19 cellular contexts compared by ENCODE assay signal in the genomic region with DNA sequence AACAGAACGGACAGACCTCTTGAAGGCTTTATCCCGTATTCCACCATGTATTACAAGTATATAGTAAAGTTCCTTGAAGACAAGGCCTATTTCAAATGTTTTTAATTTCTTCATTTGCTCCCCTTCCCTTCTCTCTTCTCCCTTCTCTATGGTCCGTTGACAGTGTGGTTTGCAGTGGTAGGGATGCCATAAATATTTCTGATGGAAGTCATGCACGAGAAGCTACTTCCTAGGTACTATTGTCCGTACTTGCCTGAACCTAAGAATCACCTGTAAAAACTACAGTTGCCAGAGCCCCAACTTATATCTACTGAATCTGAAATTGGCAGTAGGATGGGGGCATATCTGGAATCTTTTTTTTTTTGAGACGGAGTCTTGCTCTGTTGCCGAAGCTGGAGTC. TPM values are rescaled to one million over a fixed set of nuclear protein-coding genes. Genes with fewer than 3 reads are reported as not detected.
DNase-seq lines count a peak whose midpoint lies in the region; ATAC-seq, FAIRE-seq and TF ChIP-seq lines count a peak whose summit lies in the region.
"Had no signal": no experiment of that assay in that cellular context is flagged by ENCODE, and none has a peak within 500 bp of the region (broad histone marks: within the 10 kb centered on the region; RNA-seq: fewer than 3 reads in every experiment).

No MANE protein-coding gene starts in this region.

- H3K27me3 ChIP-seq in bronchial epithelial cell (ENCODE audit: control insufficient read depth, insufficient read depth, low read length) (no peaks in the 10 kb centered on the region), mesenchymal stem cell (ENCODE audit: control insufficient read depth in 1 of 2, insufficient read depth in 1 of 2, low read length in 2 of 2) (no peaks in the 10 kb centered on the region)

- no peak overlapping the region for H3K4me3 ChIP-seq in bronchial epithelial cell (ENCODE audit: low read depth, low read length)
- H3K4me3 ChIP-seq in mesenchymal stem cell (ENCODE audit: insufficient read depth in 1 of 2, low read depth in 1 of 2, low read length in 2 of 2) = no peak overlapping the region
- H3K4me3 ChIP-seq: A549, GM23338 had no signal

- H3K27ac ChIP-seq in mesenchymal stem cell (ENCODE audit: low read length, poor library complexity, severe bottlenecking) = peak overlapping the region; percentile 65
- H3K27ac ChIP-seq: A549 had no signal

- no peaks in the 10 kb centered on the region for H3K27me3 Mint-ChIP-seq in activated CD4-positive, alpha-beta T cell treated with anti-CD3 and anti-CD28 coated beads for 36 hours

- H3K36me3 ChIP-seq in bronchial epithelial cell (ENCODE audit: control insufficient read depth, insufficient read depth, low read length) (peaks cover 1% of the 10 kb centered on the region), mesenchymal stem cell (ENCODE audit: control insufficient read depth in 1 of 2, insufficient read depth in 2 of 2, low read depth in 1 of 2, low read length in 2 of 2) (no peaks in the 10 kb centered on the region)

- H3K36me3 Mint-ChIP-seq in activated CD4-positive, alpha-beta T cell treated with anti-CD3 and anti-CD28 coated beads for 36 hours (ENCODE audit: low read depth) = no peaks in the 10 kb centered on the region

- WGBS in mesenchymal stem cell = 97% methylated on average over 2 of the region's 7 CpGs

- no peak overlapping the region for H3K4me2 ChIP-seq in mesenchymal stem cell (ENCODE audit: low read length, poor library complexity, severe bottlenecking)
- H3K4me2 ChIP-seq: A549, GM23338 had no signal

- peaks cover 3% of the 10 kb centered on the region for H3K79me1 ChIP-seq in mesenchymal stem cell (replicated peaks; ENCODE audit: low read length, poor library complexity, severe bottlenecking)

- no peak overlapping the region for H3K18ac ChIP-seq in mesenchymal stem cell (ENCODE audit: low read depth in 1 of 2, low read length in 2 of 2)

- no peak overlapping the region for H2AFZ ChIP-seq in mesenchymal stem cell (ENCODE audit: low read depth, low read length)
- H2AFZ ChIP-seq: GM23338 had no signal

- no peak for TF ChIP-seq CTCF in bronchial epithelial cell (IDR thresholded peaks at IDR 0.05; ENCODE audit: insufficient read depth, low read length, severe bottlenecking)

- H2BK12ac ChIP-seq in mesenchymal stem cell (ENCODE audit: low read length in 2 of 2) = no peak overlapping the region

- FAIRE-seq in RCC 7860 (lab: Jason Lieb, UNC) = peak; percentile 76
- no peak for FAIRE-seq in bronchial epithelial cell (lab: Jason Lieb, UNC)
- FAIRE-seq: A549 had no signal

- H3K9me3 ChIP-seq in mesenchymal stem cell (ENCODE audit: control insufficient read depth, low read length) = no peaks in the 10 kb centered on the region
- H3K9me3 ChIP-seq: A549 had no signal

- POLR2A ChIA-PET in activated CD4-positive, alpha-beta T cell treated with anti-CD3 and anti-CD28 coated beads for 36 hours (lab: Charles Lee) = no interaction called here

- H4K91ac ChIP-seq in mesenchymal stem cell (ENCODE audit: low read length) = no peak overlapping the region

- H3K4ac ChIP-seq in mesenchymal stem cell (ENCODE audit: low read depth in 1 of 2, low read length in 2 of 2) = no peak overlapping the region

- no peak overlapping the region for H3K4me3 Mint-ChIP-seq in activated CD4-positive, alpha-beta T cell treated with anti-CD3 and anti-CD28 coated beads for 36 hours

- H2BK15ac ChIP-seq in mesenchymal stem cell (ENCODE audit: low read depth, poor library complexity, severe bottlenecking) = no peak overlapping the region

- H2BK5ac ChIP-seq in mesenchymal stem cell (ENCODE audit: low read depth, low read length, poor library complexity, severe bottlenecking) = no peak overlapping the region

- no peak overlapping the region for H3K9ac ChIP-seq in mesenchymal stem cell (ENCODE audit: low read length)

- no peak for ATAC-seq in HG03280 (IDR thresholded peaks at IDR 0.05; ENCODE audit: unreplicated experiment)
- ATAC-seq in activated CD4-positive, alpha-beta T cell treated with anti-CD3 and anti-CD28 coated beads for 36 hours = no peak
- ATAC-seq in GM21619 (IDR thresholded peaks at IDR 0.05; ENCODE audit: unreplicated experiment) = no peak
- ATAC-seq: A549, GM23338, PC-3 had no signal

- CTCF ChIA-PET in activated CD4-positive, alpha-beta T cell treated with anti-CD3 and anti-CD28 coated beads for 36 hours (lab: Charles Lee) = interaction anchor here (0.6 kb wide), 1 partner anchor 362 kb away, joined by 3 read pairs; no protein-coding TSS in a partner anchor

- no peak overlapping the region for H2BK120ac ChIP-seq in mesenchymal stem cell (ENCODE audit: low read depth, low read length)

- no peak overlapping the region for H3K23ac ChIP-seq in mesenchymal stem cell (ENCODE audit: low read length in 2 of 2)

- DNase-seq in EH (ENCODE audit: low read depth) (peak; percentile 36), RCC 7860 (ENCODE audit: low spot score) (peak; percentile 71), bronchial epithelial cell (ENCODE audit: low read depth) (peak; percentile 73), mesenchymal stem cell (no peak), iPS-NIHi7 (ENCODE audit: extremely low spot score) (no peak)
- DNase-seq in activated CD4-positive, alpha-beta T cell treated with anti-CD3 and anti-CD28 coated beads for 36 hours = no peak
- DNase-seq: CD4-positive, CD25-positive, alpha-beta regulatory T cell; GDM1; KG1; MM.1S; NCI-H1105; NCI-H187; NCI-H446; PC-3; Right ventricle myocardium superior had no signal

- peaks cover 15% of the 10 kb centered on the region for H3K4me1 ChIP-seq in mesenchymal stem cell (ENCODE audit: control insufficient read depth, insufficient read depth, low read depth, low read length)

- no peaks in the 10 kb centered on the region for H3K9me3 Mint-ChIP-seq in activated CD4-positive, alpha-beta T cell treated with anti-CD3 and anti-CD28 coated beads for 36 hours (ENCODE audit: low read depth)
- H3K9me3 Mint-ChIP-seq: CD4-positive, CD25-positive, alpha-beta regulatory T cell; GM23338 had no signal

- H3K27ac Mint-ChIP-seq in activated CD4-positive, alpha-beta T cell treated with anti-CD3 and anti-CD28 coated beads for 36 hours = no peak overlapping the region
- H3K27ac Mint-ChIP-seq: GM23338 had no signal

- intact Hi-C loops in activated CD4-positive, alpha-beta T cell treated with anti-CD3 and anti-CD28 coated beads for 36 hours (cut with DNase I, micrococcal nuclease) = no loop called here

- H3K14ac ChIP-seq in mesenchymal stem cell (ENCODE audit: low read length in 2 of 2) = no peak overlapping the region

- H3K4me1 Mint-ChIP-seq in activated CD4-positive, alpha-beta T cell treated with anti-CD3 and anti-CD28 coated beads for 36 hours = peaks cover 27% of the 10 kb centered on the region

- H4K8ac ChIP-seq in mesenchymal stem cell (ENCODE audit: low read length) = no peak overlapping the region

- peak overlapping the region; percentile 61 for H2AK5ac ChIP-seq in mesenchymal stem cell (ENCODE audit: low read length, severe bottlenecking)

RNA-seq across cellular contexts. Expression of gene PISD, which starts 2.8 kb away (rescaled TPM):
- total RNA-seq in bronchial epithelial cell = 21.9 and 28.7 TPM in 2 replicates
- 31.5 TPM for polyA plus RNA-seq in mesenchymal stem cell (2013, experiment 1 of 2)
- polyA plus RNA-seq in mesenchymal stem cell (2013, experiment 2 of 2) = 31.2 TPM
- 10 to 100 TPM; 30.3 to 37.9 TPM for total RNA-seq in activated CD4-positive, alpha-beta T cell treated with anti-CD3 and anti-CD28 coated beads for 36 hours

Comparison
In these comparisons a context has a peak if more than half of its experiments do, and no peak if none do; other contexts are left out.
1. DNase-seq: peak in EH (single experiment), RCC 7860 (single experiment) and bronchial epithelial cell (single experiment); none in mesenchymal stem cell (single experiment), activated CD4-positive, alpha-beta T cell treated with anti-CD3 and anti-CD28 coated beads for 36 hours (single experiment) and iPS-NIHi7 (single experiment).